ENCODE assay signal across 9 cellular contexts in the genomic region with DNA sequence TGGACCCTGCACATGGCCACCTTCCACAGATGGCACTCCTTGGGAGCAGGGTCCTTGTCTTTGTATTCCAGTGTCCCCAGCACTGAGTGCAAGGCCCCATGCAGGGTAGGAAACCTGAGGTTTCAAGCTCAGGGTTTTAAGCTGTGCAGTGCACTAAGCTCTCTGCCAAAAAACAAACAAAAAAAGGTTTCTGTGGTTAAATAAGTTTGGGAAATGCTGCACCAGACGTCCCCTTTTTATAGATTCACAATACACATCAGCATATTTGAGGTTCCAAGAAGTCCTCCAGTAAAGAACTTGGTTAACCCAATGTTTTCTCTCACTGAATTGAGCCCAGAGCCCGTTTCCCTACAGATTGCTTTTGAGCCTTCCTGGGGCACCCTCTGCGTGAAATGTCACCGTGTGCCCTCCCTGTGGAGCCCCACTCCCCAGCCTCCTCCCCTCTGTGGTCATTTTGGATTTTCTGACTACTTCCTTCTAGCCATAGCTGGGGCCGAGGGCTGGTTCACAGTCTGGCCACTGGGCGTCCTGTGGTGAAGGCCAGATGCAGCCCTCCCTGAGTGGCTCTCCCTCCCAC. TPM values are rescaled to one million over a fixed set of nuclear protein-coding genes. Genes with fewer than 3 reads are reported as not detected.
DNase-seq lines count a peak whose midpoint lies in the region; ATAC-seq and TF ChIP-seq lines count a peak whose summit lies in the region.
"Had no signal": no experiment of that assay in that cellular context is flagged by ENCODE, and none has a peak within 500 bp of the region (broad histone marks: within the 10 kb centered on the region; RNA-seq: fewer than 3 reads in every experiment).

No MANE protein-coding gene starts in this region.

- H3K9ac ChIP-seq in MM.1S (ENCODE audit: low read length): peak overlapping the region; percentile 41; the same call in 1 of the 2 replicates

- H3K4me3 ChIP-seq in MM.1S (ENCODE audit: low read length): peak overlapping the region; percentile 13
- no peak overlapping the region for H3K4me3 ChIP-seq in suprapubic skin

- H3K27me3 Mint-ChIP-seq in chondrocyte (ENCODE audit: low read depth): no peaks in the 10 kb centered on the region
- no peaks in the 10 kb centered on the region for H3K27me3 Mint-ChIP-seq in natural killer cell treated with Interleukin-12 subunit alpha and Interleukin-12 subunit beta and Interleukin-15 and Interleukin-18, amount 100 ng/mL, for 72 hours

- peak overlapping the region; percentile 77 for H3K4me2 ChIP-seq in MM.1S (ENCODE audit: low read depth, low read length)

- H3K9me3 Mint-ChIP-seq in chondrocyte (ENCODE audit: low read depth): no peaks in the 10 kb centered on the region
- no peaks in the 10 kb centered on the region for H3K9me3 Mint-ChIP-seq in natural killer cell treated with Interleukin-12 subunit alpha and Interleukin-12 subunit beta and Interleukin-15 and Interleukin-18, amount 100 ng/mL, for 72 hours

- H3K27ac ChIP-seq in MM.1S (ENCODE audit: low read length): peak overlapping the region; percentile 85
- no peak overlapping the region for H3K27ac ChIP-seq in suprapubic skin

- H3K79me2 ChIP-seq in MM.1S (ENCODE audit: low read length): no peaks in the 10 kb centered on the region

- no peak overlapping the region for H3K4me3 Mint-ChIP-seq in chondrocyte (ENCODE audit: unreplicated experiment)
- H3K4me3 Mint-ChIP-seq in natural killer cell treated with Interleukin-12 subunit alpha and Interleukin-12 subunit beta and Interleukin-15 and Interleukin-18, amount 100 ng/mL, for 72 hours: no peak overlapping the region

- no peaks in the 10 kb centered on the region for H3K9me3 ChIP-seq in MM.1S (replicated peaks; ENCODE audit: insufficient read depth, low read length)
- no peaks in the 10 kb centered on the region for H3K9me3 ChIP-seq in suprapubic skin

- H3F3A ChIP-seq in MM.1S (ENCODE audit: insufficient read depth, low read length): peaks cover 25% of the 10 kb centered on the region

- DNase-seq in AML-193 (lab: John Stamatoyannopoulos, UW): peak; percentile 22 to 23
- DNase-seq in MM.1S: peak; percentile 92
- DNase-seq in chondrocyte (ENCODE audit: low spot score): no peak
- no peak for DNase-seq in natural killer cell treated with Interleukin-12 subunit alpha and Interleukin-12 subunit beta and Interleukin-15 and Interleukin-18, amount 100 ng/mL, for 72 hours (ENCODE audit: low spot score)
- no peak for DNase-seq in DMS79 treated with DMSO at 0.1 percent for 48 hours (lab: John Stamatoyannopoulos, UW)
- no peak for DNase-seq in NCI-H2029 treated with DMSO at 0.1 percent for 48 hours (lab: John Stamatoyannopoulos, UW)
- no peak for DNase-seq in suprapubic skin (ENCODE audit: low spot score in 2 of 2)
- DNase-seq: stimulated activated CD4-positive, alpha-beta T cell treated with anti-CD3 and anti-CD28 coated beads, Interleukin-15, amount 100 ng/mL, for 24 hours had no signal

- H3K9me2 ChIP-seq in MM.1S (replicated peaks; ENCODE audit: insufficient read depth, low read length): no peaks in the 10 kb centered on the region

- 35% methylated on average over 5 of the region's 6 CpGs for WGBS in suprapubic skin

- no peak for TF ChIP-seq POLR2A in suprapubic skin (IDR thresholded peaks at IDR 0.05)

- peak; percentile 49 to 66 for ATAC-seq in natural killer cell treated with Interleukin-12 subunit alpha and Interleukin-12 subunit beta and Interleukin-15 and Interleukin-18, amount 100 ng/mL, for 72 hours
- no peak for ATAC-seq in HG03565 (IDR thresholded peaks at IDR 0.05; ENCODE audit: unreplicated experiment)

- H3K27ac Mint-ChIP-seq in chondrocyte (ENCODE audit: unreplicated experiment): peak overlapping the region; percentile 80
- peak overlapping the region; percentile 74 to 88 for H3K27ac Mint-ChIP-seq in natural killer cell treated with Interleukin-12 subunit alpha and Interleukin-12 subunit beta and Interleukin-15 and Interleukin-18, amount 100 ng/mL, for 72 hours

- TF ChIP-seq CTCF in MM.1S (IDR thresholded peaks at IDR 0.05; ENCODE audit: low read length) (peak; percentile 66), chondrocyte (IDR thresholded peaks at IDR 0.05) (peak; percentile 18), suprapubic skin (IDR thresholded peaks at IDR 0.05) (no peak)

- H3K4me1 ChIP-seq in MM.1S (ENCODE audit: low read length): peaks cover 41% of the 10 kb centered on the region
- peaks cover 47% of the 10 kb centered on the region for H3K4me1 ChIP-seq in suprapubic skin

- H3K36me3 ChIP-seq in MM.1S (replicated peaks; ENCODE audit: insufficient read depth, low read length) (no peaks in the 10 kb centered on the region), suprapubic skin (peaks cover 48% of the 10 kb centered on the region)

- peaks cover 23% of the 10 kb centered on the region for H3K4me1 Mint-ChIP-seq in chondrocyte (ENCODE audit: low read depth)
- H3K4me1 Mint-ChIP-seq in natural killer cell treated with Interleukin-12 subunit alpha and Interleukin-12 subunit beta and Interleukin-15 and Interleukin-18, amount 100 ng/mL, for 72 hours (ENCODE audit: low read depth in 2 of 2): peaks cover 18 to 24% of the 10 kb centered on the region in 2 donors

- peaks cover 12% of the 10 kb centered on the region for H3K36me3 Mint-ChIP-seq in chondrocyte (ENCODE audit: low read depth)
- H3K36me3 Mint-ChIP-seq in natural killer cell treated with Interleukin-12 subunit alpha and Interleukin-12 subunit beta and Interleukin-15 and Interleukin-18, amount 100 ng/mL, for 72 hours: peaks cover 3% of the 10 kb centered on the region

- no peak overlapping the region for H2AFZ ChIP-seq in MM.1S (ENCODE audit: low read length)

- no peaks in the 10 kb centered on the region for H4K20me1 ChIP-seq in MM.1S (ENCODE audit: insufficient read depth, low read length)

- H3K27me3 ChIP-seq in MM.1S (replicated peaks; ENCODE audit: insufficient read depth, low read length): no peaks in the 10 kb centered on the region
- no peaks in the 10 kb centered on the region for H3K27me3 ChIP-seq in suprapubic skin

- no peak for TF ChIP-seq EP300 in suprapubic skin (IDR thresholded peaks at IDR 0.05)

RNA-seq across cellular contexts. Expression of gene DELE1, which starts 17.1 kb away (rescaled TPM):
- total RNA-seq in chondrocyte (43.8 to 52.4 TPM (median 45.0 TPM) in 3 replicates), suprapubic skin (10 to 100 TPM; 42.5 to 99.6 (median 59.9) TPM)
- total RNA-seq in natural killer cell treated with Interleukin-12 subunit alpha and Interleukin-12 subunit beta and Interleukin-15 and Interleukin-18, amount 100 ng/mL, for 72 hours: 10 to 100 TPM; 70.9 to 93.6 TPM

RNA-seq across cellular contexts. Expression of gene PCDH12, which starts 17.2 kb away (rescaled TPM):
- total RNA-seq in chondrocyte: 0.02 TPM in 1 of 3 replicates, not detected in the others
- 1 to 10 TPM in 1 of 2 donors, under 1 TPM in 1; 0.28 to 1.3 TPM for total RNA-seq in natural killer cell treated with Interleukin-12 subunit alpha and Interleukin-12 subunit beta and Interleukin-15 and Interleukin-18, amount 100 ng/mL, for 72 hours
- 1 to 10 TPM in 1 of 4 donors, under 1 TPM in 3; 0.44 to 2.0 (median 0.82) TPM for total RNA-seq in suprapubic skin

RNA-seq across cellular contexts. Expression of gene RNF14, which starts 28.1 kb away (rescaled TPM):
- total RNA-seq in chondrocyte (80.4 to 83.6 TPM (median 83.5 TPM) in 3 replicates), suprapubic skin (10 to 100 TPM; 33.8 to 53.5 (median 45.7) TPM)
- total RNA-seq in natural killer cell treated with Interleukin-12 subunit alpha and Interleukin-12 subunit beta and Interleukin-15 and Interleukin-18, amount 100 ng/mL, for 72 hours: 10 to 100 TPM; 38.2 to 43.5 TPM

Comparison
In these comparisons a context has a peak if more than half of its experiments do, and no peak if none do; other contexts are left out.
1. DNase-seq: peak in AML-193 (2 of 2) and MM.1S (single experiment); none in chondrocyte (single experiment), natural killer cell treated with Interleukin-12 subunit alpha and Interleukin-12 subunit beta and Interleukin-15 and Interleukin-18, amount 100 ng/mL, for 72 hours (single experiment), DMS79 treated with DMSO at 0.1 percent for 48 hours (single experiment), NCI-H2029 treated with DMSO at 0.1 percent for 48 hours (single experiment) and suprapubic skin (0 of 2).
2. CTCF ChIP-seq: peak in MM.1S (single experiment) and chondrocyte (single experiment); none in suprapubic skin (0 of 2).